In the genomic region with DNA sequence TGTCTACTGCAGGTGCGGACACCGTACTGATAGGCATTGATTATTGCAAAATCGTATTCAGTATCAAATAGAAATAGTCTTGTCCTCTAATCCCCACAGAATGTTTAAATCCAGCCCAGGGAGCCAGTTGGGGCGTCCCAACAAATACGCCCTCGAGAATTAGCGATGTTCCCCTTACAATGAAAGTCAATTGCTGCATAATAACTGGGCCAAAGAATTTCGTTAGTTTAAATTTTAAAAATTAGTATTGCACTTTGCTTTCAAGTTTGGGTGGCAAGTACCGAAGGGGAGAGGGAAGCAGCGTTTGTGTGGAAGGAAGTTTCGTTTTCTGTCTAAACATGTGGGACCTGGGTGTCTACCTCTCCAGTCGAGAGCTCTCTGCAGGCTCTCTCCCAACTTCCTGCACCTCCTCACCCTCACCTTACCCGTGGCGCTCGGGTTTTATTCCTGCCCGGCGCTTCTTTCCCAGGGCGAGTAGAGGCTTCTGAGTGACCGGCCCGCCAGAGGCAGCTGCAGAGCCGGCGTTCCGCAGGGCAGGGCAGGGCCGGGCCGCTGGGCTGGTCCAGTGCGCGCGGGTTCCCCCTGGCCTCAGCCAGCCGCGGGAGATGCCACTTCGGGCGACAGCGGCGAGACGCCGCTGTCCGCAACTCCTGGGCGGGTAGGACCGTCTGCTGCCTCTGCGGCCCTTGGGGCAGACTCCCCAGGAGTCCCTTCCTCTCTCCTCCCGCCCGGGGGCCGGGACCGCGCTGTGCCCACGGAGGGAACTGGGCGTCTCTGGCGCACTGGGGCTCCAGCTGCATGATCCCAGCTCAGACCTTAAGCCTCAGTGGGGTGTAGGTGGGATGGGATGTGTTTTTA, we compare ENCODE assay signal across 8 cellular contexts. TPM values are rescaled to one million over a fixed set of nuclear protein-coding genes. Genes with fewer than 3 reads are reported as not detected.
DNase-seq lines count a peak whose midpoint lies in the region; ATAC-seq and TF ChIP-seq lines count a peak whose summit lies in the region.

No MANE protein-coding gene starts in this region.

- H3K9me3 ChIP-seq in duodenal mucosa (ENCODE audit: control insufficient read depth in 1 of 2, low read length in 2 of 2) = no peaks in the 10 kb centered on the region
- H3K9me3 ChIP-seq in muscle layer of duodenum (ENCODE audit: control insufficient read depth in 1 of 2, low read length in 2 of 2) = no peaks in the 10 kb centered on the region

- no peak overlapping the region for H3K9ac ChIP-seq in duodenal mucosa (ENCODE audit: low read depth in 1 of 2, low read length in 2 of 2)

- no peak for ATAC-seq in HG03354 (IDR thresholded peaks at IDR 0.05; ENCODE audit: poor library complexity, severe bottlenecking, unreplicated experiment)

- DNase-seq in BJ (ENCODE audit: low read depth) = no peak
- DNase-seq in Jurkat, Clone E6-1 (ENCODE audit: low read depth, low spot score) = no peak
- DNase-seq in NCI-H1105 (lab: John Stamatoyannopoulos, UW) = no peak
- DNase-seq in stimulated activated CD4-positive, alpha-beta T cell treated with anti-CD3 and anti-CD28 coated beads, Interleukin-4, amount 100 ng/mL, for 24 hours = no peak
- no peak for DNase-seq in GDM1 (lab: John Stamatoyannopoulos, UW)

- no peak for TF ChIP-seq CTCF in BJ (IDR thresholded peaks at IDR 0.05; ENCODE audit: insufficient read depth, low read depth, low read length)

- peaks cover 6% of the 10 kb centered on the region for H3K36me3 ChIP-seq in BJ (ENCODE audit: control insufficient read depth, insufficient read depth, low read length)
- H3K36me3 ChIP-seq in duodenal mucosa (ENCODE audit: control insufficient read depth in 1 of 2, insufficient read depth in 2 of 2, low read length in 2 of 2) = no peaks in the 10 kb centered on the region
- no peaks in the 10 kb centered on the region for H3K36me3 ChIP-seq in muscle layer of duodenum (ENCODE audit: control insufficient read depth in 1 of 2, insufficient read depth in 2 of 2, low read length in 2 of 2)

- H3K27ac ChIP-seq in duodenal mucosa (ENCODE audit: low read depth, low read length) (no peak overlapping the region), muscle layer of duodenum (ENCODE audit: low read length) (no peak overlapping the region)

- H3K27me3 ChIP-seq in BJ (ENCODE audit: control insufficient read depth, insufficient read depth, low read length) (peaks cover 3% of the 10 kb centered on the region; the same call in 1 of the 2 replicates), duodenal mucosa (ENCODE audit: control insufficient read depth in 1 of 2, insufficient read depth in 2 of 2, low read length in 2 of 2) (peaks cover 74 to 84% of the 10 kb centered on the region in 2 donors), muscle layer of duodenum (ENCODE audit: low read depth, low read length) (peaks cover 63% of the 10 kb centered on the region)

- H3K4me1 ChIP-seq in duodenal mucosa (ENCODE audit: control insufficient read depth in 1 of 2, insufficient read depth in 2 of 2, low read length in 2 of 2) = peaks cover 5 to 13% of the 10 kb centered on the region in 2 donors
- peaks cover 3 to 54% of the 10 kb centered on the region in 2 donors for H3K4me1 ChIP-seq in muscle layer of duodenum (ENCODE audit: control insufficient read depth in 1 of 2, insufficient read depth in 2 of 2, low read length in 2 of 2)

- H3K4me3 ChIP-seq in BJ (ENCODE audit: low read depth, low read length) (peak overlapping the region; percentile 32), duodenal mucosa (ENCODE audit: low read depth in 1 of 2, low read length in 2 of 2) (peak overlapping the region; percentile 26), muscle layer of duodenum (ENCODE audit: low read depth in 1 of 2, low read length in 2 of 2) (peak overlapping the region; percentile 53 to 73)
- H3K4me3 ChIP-seq in Jurkat, Clone E6-1 (ENCODE audit: low read length) = peak overlapping the region; percentile 25

- CTCF ChIA-PET in BJ (lab: Yijun Ruan, JAX) = interaction anchor here (1.2 to 5.5 kb wide), 4 partner anchors 11 to 345 kb away, joined by 3 to 64 read pairs (median 14); no protein-coding TSS in a partner anchor

- POLR2A ChIA-PET in BJ (lab: Charles Lee) = interaction anchor here (0.6 kb wide), 1 partner anchor 205 kb away, joined by 3 read pairs; no protein-coding TSS in a partner anchor

RNA-seq across cellular contexts. Expression of gene TFAP2C, which starts 0.9 kb away (rescaled TPM):
- polyA plus RNA-seq in BJ (2011; rRNA removed) = 3.9 and 4.4 TPM in 2 replicates
- 6.0 TPM in 2 replicates for polyA minus RNA-seq in BJ (2011; rRNA and poly(A)+ RNA removed)
- 1.4 TPM for polyA plus RNA-seq in Jurkat, Clone E6-1 (2012; ENCODE audit: insufficient read depth, insufficient read length)
